17 cellular contexts compared by ENCODE assay signal in the genomic region with DNA sequence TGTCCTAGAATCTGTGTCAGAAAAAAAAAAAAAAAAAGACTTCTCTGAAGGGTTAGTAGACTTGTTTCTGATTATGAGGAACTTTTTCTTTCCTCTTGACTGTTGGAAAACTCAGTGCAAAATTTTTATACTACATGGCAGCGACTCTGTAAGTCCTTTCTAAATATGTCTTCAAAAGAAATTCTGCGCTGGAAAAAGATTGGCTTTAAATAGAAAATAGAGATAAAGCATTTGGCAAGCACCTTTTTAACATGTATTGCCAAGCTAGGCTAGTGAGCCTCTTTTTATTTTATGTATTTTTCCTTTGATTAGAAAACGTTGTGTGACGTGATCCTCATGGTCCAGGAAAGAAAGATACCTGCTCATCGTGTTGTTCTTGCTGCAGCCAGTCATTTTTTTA. TPM values are rescaled to one million over a fixed set of nuclear protein-coding genes. Genes with fewer than 3 reads are reported as not detected.
DNase-seq lines count a peak whose midpoint lies in the region; ATAC-seq and TF ChIP-seq lines count a peak whose summit lies in the region.
"Had no signal": no experiment of that assay in that cellular context is flagged by ENCODE, and none has a peak within 500 bp of the region (broad histone marks: within the 10 kb centered on the region; RNA-seq: fewer than 3 reads in every experiment).

No MANE protein-coding gene starts in this region.

- H3K27me3 ChIP-seq in cardiac muscle cell: no peaks in the 10 kb centered on the region
- no peaks in the 10 kb centered on the region for H3K27me3 ChIP-seq in thoracic aorta (replicated peaks; ENCODE audit: insufficient read depth)
- H3K27me3 ChIP-seq in upper lobe of left lung: no peaks in the 10 kb centered on the region

- DNase-seq in Right ventricle myocardium inferior (ENCODE audit: missing footprints): no peak
- DNase-seq in cardiac septum (ENCODE audit: low spot score): no peak
- DNase-seq in cardiac muscle cell (ENCODE audit: low read depth in 1 of 2, low spot score in 1 of 2): no peak
- DNase-seq in left ventricle myocardium superior: no peak
- no peak for DNase-seq in thoracic aorta (ENCODE audit: low spot score)
- DNase-seq in upper lobe of left lung: no peak
- DNase-seq: AML-193; Caco-2; CD4-positive, alpha-beta T cell; GDM1; H9 had no signal

- no peak for TF ChIP-seq EP300 in upper lobe of left lung (IDR thresholded peaks at IDR 0.05)

- no peaks in the 10 kb centered on the region for H3K9me3 ChIP-seq in cardiac muscle cell (ENCODE audit: low read depth)
- H3K9me3 ChIP-seq in thoracic aorta: no peaks in the 10 kb centered on the region
- H3K9me3 ChIP-seq in upper lobe of left lung: no peaks in the 10 kb centered on the region
- H3K9me3 ChIP-seq: A549, Caco-2 had no signal

- TF ChIP-seq CTCF in cardiac muscle cell (IDR thresholded peaks at IDR 0.05; ENCODE audit: low read depth, low read length) (no peak), thoracic aorta (IDR thresholded peaks at IDR 0.05) (no peak), upper lobe of left lung (IDR thresholded peaks at IDR 0.05) (no peak)

- H3K27ac ChIP-seq in cardiac muscle cell (peak overlapping the region; percentile 39), thoracic aorta (no peak overlapping the region), upper lobe of left lung (no peak overlapping the region)
- H3K27ac ChIP-seq: 22Rv1, A549, C4-2B had no signal

- no peak for TF ChIP-seq POLR2A in upper lobe of left lung (IDR thresholded peaks at IDR 0.05)
- TF ChIP-seq POLR2A in GM18505 (IDR thresholded peaks at IDR 0.05; ENCODE audit: borderline replicate concordance, extremely low read depth, insufficient read depth, insufficient read length): no peak

- no peak overlapping the region for H3K4me3 ChIP-seq in cardiac muscle cell
- peak overlapping the region; percentile 32 for H3K4me3 ChIP-seq in thoracic aorta
- no peak overlapping the region for H3K4me3 ChIP-seq in upper lobe of left lung
- H3K4me3 ChIP-seq: A549 had no signal

- ATAC-seq in Right ventricle myocardium inferior (peak; percentile 45), left ventricle myocardium superior (peak; percentile 70), thoracic aorta (ENCODE audit: insufficient number of reproducible peaks, low FRiP score, low read depth) (no peak), GM18861 (IDR thresholded peaks at IDR 0.05; ENCODE audit: unreplicated experiment) (no peak), upper lobe of left lung (ENCODE audit: low FRiP score in 2 of 2) (no peak), GM18505 (IDR thresholded peaks at IDR 0.05; ENCODE audit: unreplicated experiment) (no peak)
- ATAC-seq: A549, HepG2 had no signal

- H3K4me1 ChIP-seq in cardiac muscle cell (ENCODE audit: low read depth) (peaks cover 19% of the 10 kb centered on the region), thoracic aorta (ENCODE audit: control insufficient read depth in 1 of 2, low read depth in 2 of 2) (peaks cover 17 to 18% of the 10 kb centered on the region in 2 donors), upper lobe of left lung (no peaks in the 10 kb centered on the region)
- H3K4me1 ChIP-seq: A549, Caco-2 had no signal

- peaks cover 14% of the 10 kb centered on the region for H3K36me3 ChIP-seq in cardiac muscle cell
- peaks cover 11% of the 10 kb centered on the region for H3K36me3 ChIP-seq in thoracic aorta
- H3K36me3 ChIP-seq in upper lobe of left lung: peaks cover 0 to 34% (median 5%) of the 10 kb centered on the region in 4 donors

- intact Hi-C loops in Right ventricle myocardium inferior (cut with DNase I): no loop called here
- intact Hi-C loops in cardiac septum (cut with DNase I): no loop called here
- intact Hi-C loops in left ventricle myocardium superior (cut with micrococcal nuclease): no loop called here

- WGBS in upper lobe of left lung, 2 donors: 80 to 87% methylated on average over 5 of the region's 5 CpGs

RNA-seq across cellular contexts. Expression of a gene that starts 17.9 kb away (rescaled TPM):
- total RNA-seq in Right ventricle myocardium inferior (162 TPM), cardiac septum (103 TPM), cardiac muscle cell (31.6 and 47.1 TPM in 2 replicates), left ventricle myocardium superior (195 TPM), thoracic aorta (10 to 100 TPM; 22.7 to 23.8 TPM), upper lobe of left lung (10 to 100 TPM; 18.6 to 43.8 (median 23.9) TPM)
- 33.4 and 46.1 TPM in 2 replicates for polyA plus RNA-seq in cardiac muscle cell

RNA-seq across cellular contexts. Expression of a gene that starts 58.4 kb away (rescaled TPM):
- total RNA-seq in Right ventricle myocardium inferior (21.6 TPM), cardiac septum (24.0 TPM), cardiac muscle cell (27.3 and 28.2 TPM in 2 replicates), left ventricle myocardium superior (26.6 TPM), thoracic aorta (10 to 100 TPM; 34.0 to 54.7 TPM), upper lobe of left lung (10 to 100 TPM; 25.2 to 77.5 (median 32.9) TPM)
- 26.5 and 34.0 TPM in 2 replicates for polyA plus RNA-seq in cardiac muscle cell

Comparison
In these comparisons a context has a peak if more than half of its experiments do, and no peak if none do; other contexts are left out.
1. ATAC-seq: peak in Right ventricle myocardium inferior (single experiment) and left ventricle myocardium superior (single experiment); none in thoracic aorta (single experiment), GM18861 (single experiment), upper lobe of left lung (0 of 2) and GM18505 (single experiment).